ENCODE assay signal across 29 cellular contexts in genomic region chr12:24574538-24574937, GRCh38.
"Had no signal": no experiment of that assay in that cellular context is flagged by ENCODE, and none has a peak within 500 bp of the region (broad histone marks: within the 10 kb centered on the region; RNA-seq: fewer than 3 reads in every experiment).

No MANE protein-coding gene starts in this region.

- H3K27me3 ChIP-seq: brain microvascular endothelial cell, left lung, sigmoid colon, upper lobe of left lung, vagina had no signal

- H3K4me3 ChIP-seq: esophagus squamous epithelium, left lung, lower lobe of right lung, pancreas, prostate gland, sigmoid colon, thoracic aorta, upper lobe of left lung, vagina had no signal

- H3K4me3 Mint-ChIP-seq: activated B cell treated with CpG ODN at 0.5 μM for 24 hours; activated CD8-positive, alpha-beta T cell treated with anti-CD3 and anti-CD28 coated beads for 36 hours; activated T-cell treated with anti-CD3 and anti-CD28 coated beads, Interleukin-2, amount 50 U/mL, for 4 hours; activated T-helper 17 cell treated with anti-CD3 and anti-CD28 coated beads, Interleukin-2, amount 50 U/mL, for 72 hours; nephron; stimulated activated effector memory CD8-positive, alpha-beta T cell treated with anti-CD3 and anti-CD28 coated beads, Interleukin-12 subunit alpha, Interleukin-12 subunit beta, amount 100 ng/mL, for 72 hours; stimulated activated naive CD8-positive, alpha-beta T cell treated with anti-CD3 and anti-CD28 coated beads, Interleukin-15, Interleukin-2, amounts not matched to agents 100 ng/mL and 50 ng/mL, for 24 hours had no signal

- H3K4me1 ChIP-seq: esophagus squamous epithelium, left lung, lower lobe of right lung, pancreas, prostate gland, sigmoid colon, upper lobe of left lung, vagina had no signal

- H3K9me3 ChIP-seq: esophagus squamous epithelium, left lung, lower lobe of right lung, pancreas, prostate gland, sigmoid colon, thoracic aorta, upper lobe of left lung, vagina had no signal

- H3K4me1 Mint-ChIP-seq: activated B cell treated with CpG ODN at 0.5 μM for 24 hours; activated T-helper 17 cell treated with anti-CD3 and anti-CD28 coated beads, Interleukin-2, amount 50 U/mL, for 72 hours; nephron; stimulated activated effector memory CD8-positive, alpha-beta T cell treated with anti-CD3 and anti-CD28 coated beads, Interleukin-12 subunit alpha, Interleukin-12 subunit beta, amount 100 ng/mL, for 72 hours had no signal

- ATAC-seq: activated CD8-positive, alpha-beta T cell treated with anti-CD3 and anti-CD28 coated beads for 36 hours; activated T-cell treated with anti-CD3 and anti-CD28 coated beads, Interleukin-2, amount 50 U/mL, for 4 hours; activated T-helper 17 cell treated with anti-CD3 and anti-CD28 coated beads, Interleukin-2, amount 50 U/mL, for 72 hours; left lung; lower lobe of right lung; pancreas; stimulated activated effector memory CD8-positive, alpha-beta T cell treated with anti-CD3 and anti-CD28 coated beads, Interleukin-12 subunit alpha, Interleukin-12 subunit beta, amount 100 ng/mL, for 72 hours had no signal

- DNase-seq: activated B cell treated with CpG ODN at 0.5 μM for 24 hours; activated CD4-positive, alpha-beta T cell treated with anti-CD3 and anti-CD28 coated beads, Interleukin-2, amount 50 U/mL, for 1 hour; activated CD8-positive, alpha-beta T cell treated with anti-CD3 and anti-CD28 coated beads for 36 hours; activated gamma-delta T cell treated with Interleukin-2 at 50 U/mL for 16 hours; activated naive CD4-positive, alpha-beta T cell treated with anti-CD3 and anti-CD28 coated beads, Interleukin-2, amount 50 U/mL, for 16 hours; activated T-cell treated with anti-CD3 and anti-CD28 coated beads, Interleukin-2, amount 50 U/mL, for 4 hours; amniotic stem cell; brain microvascular endothelial cell; caudate nucleus; cortex of kidney; esophagus squamous epithelium; left lung; lower lobe of right lung; nucleus accumbens; pancreas; retina; sigmoid colon; small intestine; stimulated activated CD4-positive, alpha-beta T cell treated with anti-CD3 and anti-CD28 coated beads, Interleukin-4, amount 100 ng/mL, for 24 hours; upper lobe of left lung had no signal

- H3K9me3 Mint-ChIP-seq: activated B cell treated with CpG ODN at 0.5 μM for 24 hours; activated CD8-positive, alpha-beta T cell treated with anti-CD3 and anti-CD28 coated beads for 36 hours had no signal

- H3K36me3 Mint-ChIP-seq: stimulated activated effector memory CD8-positive, alpha-beta T cell treated with anti-CD3 and anti-CD28 coated beads, Interleukin-12 subunit alpha, Interleukin-12 subunit beta, amount 100 ng/mL, for 72 hours had no signal

- H3K27ac Mint-ChIP-seq: activated B cell treated with CpG ODN at 0.5 μM for 24 hours; activated CD8-positive, alpha-beta T cell treated with anti-CD3 and anti-CD28 coated beads for 36 hours; activated T-helper 17 cell treated with anti-CD3 and anti-CD28 coated beads, Interleukin-2, amount 50 U/mL, for 72 hours; nephron; stimulated activated effector memory CD8-positive, alpha-beta T cell treated with anti-CD3 and anti-CD28 coated beads, Interleukin-12 subunit alpha, Interleukin-12 subunit beta, amount 100 ng/mL, for 72 hours; stimulated activated naive CD8-positive, alpha-beta T cell treated with anti-CD3 and anti-CD28 coated beads, Interleukin-15, Interleukin-2, amounts not matched to agents 100 ng/mL and 50 ng/mL, for 24 hours had no signal

- H3K36me3 ChIP-seq: brain microvascular endothelial cell, esophagus squamous epithelium, left lung, lower lobe of right lung, pancreas, prostate gland, sigmoid colon, thoracic aorta, upper lobe of left lung, vagina had no signal

- FAIRE-seq: frontal cortex, islet of Langerhans, pancreas, small intestine had no signal

- H3K27ac ChIP-seq: brain microvascular endothelial cell, esophagus squamous epithelium, left lung, lower lobe of right lung, pancreas, prostate gland, sigmoid colon, thoracic aorta, upper lobe of left lung, vagina had no signal
